Comparison of ENCODE assay signal across 31 cellular contexts in the genomic region with DNA sequence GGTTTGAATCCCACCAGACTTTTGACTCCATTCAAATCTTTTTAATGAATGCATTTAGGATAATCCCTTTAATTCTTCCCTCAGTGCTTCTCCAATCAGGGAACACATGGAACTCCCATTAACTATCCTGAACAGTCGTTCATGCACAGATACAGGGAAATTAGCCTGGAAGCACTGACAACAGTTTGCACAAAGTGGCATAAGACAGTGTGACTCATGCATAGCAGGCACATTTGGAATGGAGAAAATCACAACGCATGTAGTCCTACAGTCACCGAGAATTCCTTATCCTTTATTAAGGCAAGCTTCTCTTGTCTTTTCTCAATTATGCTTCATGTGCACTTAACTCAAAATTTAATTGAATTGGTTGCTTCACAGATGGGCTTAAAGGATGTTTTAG.
"Had no signal": no experiment of that assay in that cellular context is flagged by ENCODE, and none has a peak within 500 bp of the region (broad histone marks: within the 10 kb centered on the region; RNA-seq: fewer than 3 reads in every experiment).

No MANE protein-coding gene starts in this region.

- ATAC-seq: activated CD4-positive, alpha-beta T cell treated with anti-CD3 and anti-CD28 coated beads for 36 hours; activated T-helper 17 cell treated with anti-CD3 and anti-CD28 coated beads, Interleukin-2, amount 50 U/mL, for 72 hours; K562; Panc1 had no signal

- H3K9me3 ChIP-seq: SJCRH30, SK-N-SH had no signal

- H3K4me1 ChIP-seq: SJCRH30 had no signal

- H3K27ac ChIP-seq: brain microvascular endothelial cell, cardiac muscle cell, RWPE1, SJCRH30, WERI-Rb-1 had no signal

- H3K36me3 ChIP-seq: brain microvascular endothelial cell, cardiac muscle cell, SJCRH30, WERI-Rb-1 had no signal

- H3K4me3 ChIP-seq: cardiac muscle cell, K562, SJCRH30 had no signal

- H3K27me3 ChIP-seq: brain microvascular endothelial cell, cardiac muscle cell, SJCRH30 had no signal

- DNase-seq: activated CD4-positive, alpha-beta memory T cell treated with anti-CD3 and anti-CD28 coated beads, Interleukin-2, amount 10 ng/mL, durations not matched to agents 7 days and 5 days; activated CD4-positive, alpha-beta T cell treated with anti-CD3 and anti-CD28 coated beads for 36 hours; activated CD4-positive, alpha-beta T cell treated with anti-CD3 and anti-CD28 coated beads, Interleukin-2, amount 50 U/mL, for 1 hour; activated gamma-delta T cell; activated naive CD4-positive, alpha-beta T cell treated with anti-CD3 and anti-CD28 coated beads for 36 hours; activated T-cell treated with anti-CD3 and anti-CD28 coated beads for 4 hours; activated T-cell treated with anti-CD3 and anti-CD28 coated beads, Interleukin-2, amount 50 U/mL, for 48 hours; amygdala; brain microvascular endothelial cell; Karpas-422; MM.1S; NCI-H1105; NCI-H1436; NCI-H187; NCI-H2081; NCI-H2171; NCI-H2227 treated with DMSO at 0.1 percent for 48 hours; NCI-H526; NCI-H774; NK-92 treated with Interleukin-12 subunit alpha and Interleukin-12 subunit beta, amount 100 ng/mL, for 24 hours; OCI-M1; Right ventricle myocardium superior; SJCRH30; SK-N-SH; T-helper 1 cell; WERI-Rb-1 had no signal
